Comparison of ENCODE assay signal across 32 cellular contexts in the genomic region with DNA sequence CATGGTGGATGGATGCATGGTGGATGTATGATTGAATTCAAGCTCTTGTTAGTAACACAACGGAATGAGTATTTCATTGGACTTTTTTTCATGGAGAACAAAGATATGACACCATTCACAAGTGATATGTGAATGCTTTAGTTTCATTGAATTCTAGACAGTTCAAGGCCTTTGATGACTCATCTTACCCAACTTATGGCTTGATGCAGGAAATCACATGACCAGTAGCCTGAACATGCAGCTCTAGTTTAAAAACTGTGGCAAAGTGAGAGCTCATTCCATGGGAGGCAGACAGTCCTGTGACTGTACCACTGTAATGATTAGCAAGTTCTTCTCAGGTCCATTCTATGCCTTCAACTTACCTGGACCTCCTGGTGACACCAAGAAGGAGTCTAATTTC.
"Had no signal": no experiment of that assay in that cellular context is flagged by ENCODE, and none has a peak within 500 bp of the region (broad histone marks: within the 10 kb centered on the region; RNA-seq: fewer than 3 reads in every experiment).

No MANE protein-coding gene starts in this region.

- H3K27me3 Mint-ChIP-seq: activated CD4-positive, alpha-beta memory T cell treated with anti-CD3 and anti-CD28 coated beads for 36 hours; activated CD4-positive, alpha-beta T cell treated with anti-CD3 and anti-CD28 coated beads, Interleukin-2, amount 10 ng/mL, durations not matched to agents 24 days and 14 days; activated naive CD8-positive, alpha-beta T cell treated with anti-CD3 and anti-CD28 coated beads for 36 hours; central memory CD8-positive, alpha-beta T cell; dendritic cell treated with granulocyte-macrophage colony-stimulating factor and Interleukin-4, amounts not matched to agents 40 ng/mL and 50 ng/mL, for 4 days; naive B cell; progenitor cell of endocrine pancreas; stimulated activated naive CD8-positive, alpha-beta T cell treated with anti-CD3 and anti-CD28 coated beads, Interleukin-15, Interleukin-2, amounts not matched to agents 100 ng/mL and 50 ng/mL, for 24 hours had no signal

- H3K27ac ChIP-seq: gastroesophageal sphincter, neutrophil, ovary, sigmoid colon, thoracic aorta, uterus had no signal

- ATAC-seq: gastroesophageal sphincter; left colon; stimulated activated effector memory CD8-positive, alpha-beta T cell treated with anti-CD3 and anti-CD28 coated beads, Interleukin-12 subunit alpha, Interleukin-12 subunit beta, amount 100 ng/mL, for 72 hours had no signal

- H3K4me1 Mint-ChIP-seq: activated CD4-positive, alpha-beta T cell treated with anti-CD3 and anti-CD28 coated beads, Interleukin-2, amount 10 ng/mL, durations not matched to agents 24 days and 14 days; activated naive CD8-positive, alpha-beta T cell treated with anti-CD3 and anti-CD28 coated beads for 36 hours; central memory CD8-positive, alpha-beta T cell; mesothelial cell of epicardium; naive B cell; nephron progenitor cell; stimulated activated effector memory CD8-positive, alpha-beta T cell treated with anti-CD3 and anti-CD28 coated beads, Interleukin-12 subunit alpha, Interleukin-12 subunit beta, amount 100 ng/mL, for 72 hours had no signal

- H3K27me3 ChIP-seq: gastroesophageal sphincter, neutrophil, ovary, sigmoid colon, uterus had no signal

- DNase-seq: activated CD4-positive, alpha-beta memory T cell treated with anti-CD3 and anti-CD28 coated beads for 36 hours; activated CD4-positive, alpha-beta T cell treated with anti-CD3 and anti-CD28 coated beads, Interleukin-2, amount 10 ng/mL, durations not matched to agents 24 days and 14 days; activated CD4-positive, CD25-positive, alpha-beta regulatory T cell treated with anti-CD3 and anti-CD28 coated beads, Interleukin-2, amount 50 U/mL, for 72 hours; activated CD8-positive, alpha-beta memory T cell treated with anti-CD3 and anti-CD28 coated beads, Interleukin-2, amount 50 U/mL, for 4 hours; activated effector memory CD4-positive, alpha-beta T cell treated with anti-CD3 and anti-CD28 coated beads, Interleukin-2, amount 50 U/mL, for 16 hours; activated naive CD4-positive, alpha-beta T cell treated with anti-CD3 and anti-CD28 coated beads for 36 hours; activated naive CD8-positive, alpha-beta T cell treated with anti-CD3 and anti-CD28 coated beads for 36 hours; activated T-cell treated with anti-CD3 and anti-CD28 coated beads, Interleukin-2, amount 50 U/mL, for 1 hour; effector CD4-positive, alpha-beta T cell; hippocampal formation; left colon; mammary epithelial cell; naive B cell; nephron progenitor cell; ovary; retina; sigmoid colon; small intestine; stimulated activated CD4-positive, alpha-beta T cell treated with anti-CD3 and anti-CD28 coated beads, Interleukin-4, amount 100 ng/mL, for 24 hours; T-helper 9 cell; trophoblast cell; uterus had no signal

- H3K4me3 ChIP-seq: gastroesophageal sphincter, ovary, sigmoid colon, thoracic aorta, uterus had no signal

- H3K27ac Mint-ChIP-seq: activated CD4-positive, alpha-beta memory T cell treated with anti-CD3 and anti-CD28 coated beads for 36 hours; activated CD4-positive, alpha-beta T cell treated with anti-CD3 and anti-CD28 coated beads, Interleukin-2, amount 10 ng/mL, durations not matched to agents 24 days and 14 days; activated naive CD4-positive, alpha-beta T cell treated with anti-CD3 and anti-CD28 coated beads for 36 hours; activated naive CD8-positive, alpha-beta T cell treated with anti-CD3 and anti-CD28 coated beads for 36 hours; activated T-helper 1 cell treated with anti-CD3 and anti-CD28 coated beads, Interleukin-12 subunit alpha, Interleukin-12 subunit beta, Interleukin-2, Interleukin-4 antibody, amounts not matched to agents 30 ng/mL and 10 ng/mL and 1 ng/mL, durations not matched to agents 14 hours and 24 hours and 36 hours; dendritic cell treated with granulocyte-macrophage colony-stimulating factor and Interleukin-4, amounts not matched to agents 40 ng/mL and 50 ng/mL, for 4 days; mesothelial cell of epicardium; nephron progenitor cell; stimulated activated effector memory CD8-positive, alpha-beta T cell treated with anti-CD3 and anti-CD28 coated beads, Interleukin-12 subunit alpha, Interleukin-12 subunit beta, amount 100 ng/mL, for 72 hours; stimulated activated naive CD8-positive, alpha-beta T cell treated with anti-CD3 and anti-CD28 coated beads, Interleukin-15, Interleukin-2, amounts not matched to agents 100 ng/mL and 50 ng/mL, for 24 hours had no signal

- H3K4me1 ChIP-seq: gastroesophageal sphincter, sigmoid colon, uterus had no signal

- H3K4me3 Mint-ChIP-seq: activated CD4-positive, alpha-beta memory T cell treated with anti-CD3 and anti-CD28 coated beads for 36 hours; activated CD4-positive, alpha-beta T cell treated with anti-CD3 and anti-CD28 coated beads, Interleukin-2, amount 10 ng/mL, durations not matched to agents 24 days and 14 days; activated naive CD4-positive, alpha-beta T cell treated with anti-CD3 and anti-CD28 coated beads for 36 hours; activated naive CD8-positive, alpha-beta T cell treated with anti-CD3 and anti-CD28 coated beads for 36 hours; activated T-helper 1 cell treated with anti-CD3 and anti-CD28 coated beads, Interleukin-12 subunit alpha, Interleukin-12 subunit beta, Interleukin-2, Interleukin-4 antibody, amounts not matched to agents 30 ng/mL and 10 ng/mL and 1 ng/mL, durations not matched to agents 14 hours and 24 hours and 36 hours; central memory CD8-positive, alpha-beta T cell; dendritic cell treated with granulocyte-macrophage colony-stimulating factor and Interleukin-4, amounts not matched to agents 40 ng/mL and 50 ng/mL, for 4 days; mesothelial cell of epicardium; naive B cell; nephron progenitor cell; stimulated activated effector memory CD8-positive, alpha-beta T cell treated with anti-CD3 and anti-CD28 coated beads, Interleukin-12 subunit alpha, Interleukin-12 subunit beta, amount 100 ng/mL, for 72 hours; stimulated activated naive CD8-positive, alpha-beta T cell treated with anti-CD3 and anti-CD28 coated beads, Interleukin-15, Interleukin-2, amounts not matched to agents 100 ng/mL and 50 ng/mL, for 24 hours had no signal

- H3K36me3 Mint-ChIP-seq: activated CD4-positive, alpha-beta memory T cell treated with anti-CD3 and anti-CD28 coated beads for 36 hours; activated naive CD8-positive, alpha-beta T cell treated with anti-CD3 and anti-CD28 coated beads for 36 hours; mesothelial cell of epicardium; naive B cell; stimulated activated effector memory CD8-positive, alpha-beta T cell treated with anti-CD3 and anti-CD28 coated beads, Interleukin-12 subunit alpha, Interleukin-12 subunit beta, amount 100 ng/mL, for 72 hours had no signal

- H3K36me3 ChIP-seq: gastroesophageal sphincter, neutrophil, ovary, sigmoid colon, thoracic aorta, uterus had no signal

- H3K9me3 ChIP-seq: neutrophil, ovary, sigmoid colon, thoracic aorta, uterus had no signal
